Comparison of ENCODE assay signal across 29 cellular contexts in the genomic region with DNA sequence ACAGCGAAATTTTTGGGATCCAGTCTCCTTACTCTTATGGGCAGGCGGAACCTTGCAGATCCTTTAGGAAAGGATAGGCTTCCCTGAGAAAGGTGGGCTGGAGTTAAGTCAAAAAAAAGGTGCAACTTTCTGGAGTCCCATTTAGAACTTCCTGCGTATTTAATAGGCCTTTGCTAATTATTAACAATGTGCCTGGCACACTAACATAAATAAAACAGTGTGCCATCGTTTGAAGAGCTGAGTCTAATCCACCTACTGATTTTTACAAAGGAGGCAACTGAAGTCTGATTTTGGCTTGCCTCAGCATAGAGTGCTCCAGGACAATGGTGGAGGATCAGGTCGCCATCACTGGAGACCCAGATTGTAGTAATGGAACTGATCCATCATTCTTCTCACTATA.
"Had no signal": no experiment of that assay in that cellular context is flagged by ENCODE, and none has a peak within 500 bp of the region (broad histone marks: within the 10 kb centered on the region; RNA-seq: fewer than 3 reads in every experiment).

No MANE protein-coding gene starts in this region.

- FAIRE-seq: colon, endometrium, endothelial cell of umbilical vein had no signal

- DNase-seq: activated CD4-positive, alpha-beta memory T cell treated with anti-CD3 and anti-CD28 coated beads for 36 hours; activated CD4-positive, alpha-beta T cell treated with anti-CD3 and anti-CD28 coated beads for 36 hours; activated CD4-positive, alpha-beta T cell treated with anti-CD3 and anti-CD28 coated beads, Interleukin-2, amount 10 ng/mL, durations not matched to agents 24 days and 14 days; activated CD4-positive, CD25-positive, alpha-beta regulatory T cell; activated CD4-positive, CD25-positive, alpha-beta regulatory T cell treated with anti-CD3 and anti-CD28 coated beads, Interleukin-2, amount 50 U/mL, for 72 hours; activated CD8-positive, alpha-beta memory T cell treated with anti-CD3 and anti-CD28 coated beads, Interleukin-2, amount 10 ng/mL, durations not matched to agents 7 days and 5 days; activated CD8-positive, alpha-beta memory T cell treated with anti-CD3 and anti-CD28 coated beads, Interleukin-2, amount 50 U/mL, for 4 hours; activated CD8-positive, alpha-beta T cell treated with anti-CD3 and anti-CD28 coated beads, Interleukin-2, amount 10 ng/mL, durations not matched to agents 7 days and 5 days; activated effector memory CD4-positive, alpha-beta T cell treated with anti-CD3 and anti-CD28 coated beads, Interleukin-2, amount 50 U/mL, for 16 hours; activated naive CD4-positive, alpha-beta T cell treated with anti-CD3 and anti-CD28 coated beads for 36 hours; activated naive CD8-positive, alpha-beta T cell treated with anti-CD3 and anti-CD28 coated beads for 36 hours; activated naive CD8-positive, alpha-beta T cell treated with anti-CD3 and anti-CD28 coated beads, Interleukin-2, amount 50 U/mL, for 24 hours; activated T-cell treated with anti-CD3 and anti-CD28 coated beads, Interleukin-2, amount 50 U/mL, for 1 hour; activated T-cell treated with anti-CD3 and anti-CD28 coated beads, Interleukin-2, amount 50 U/mL, for 48 hours; adrenal gland; amygdala; aorta; caudate nucleus; effector CD8-positive, alpha-beta T cell; esophagus squamous epithelium; foreskin melanocyte; heart right ventricle; T-helper 1 cell; T-helper 2 cell had no signal

- H3K27me3 ChIP-seq: esophagus squamous epithelium, gastroesophageal sphincter had no signal

- H3K36me3 ChIP-seq: adrenal gland, esophagus squamous epithelium, gastroesophageal sphincter had no signal

- H3K4me3 ChIP-seq: adrenal gland, esophagus squamous epithelium, gastroesophageal sphincter, heart right ventricle had no signal

- ATAC-seq: activated CD4-positive, alpha-beta T cell treated with anti-CD3 and anti-CD28 coated beads for 36 hours; activated CD8-positive, alpha-beta memory T cell treated with anti-CD3 and anti-CD28 coated beads, Interleukin-2, amount 10 ng/mL, durations not matched to agents 7 days and 5 days; activated CD8-positive, alpha-beta T cell treated with anti-CD3 and anti-CD28 coated beads, Interleukin-2, amount 10 ng/mL, durations not matched to agents 7 days and 5 days; activated naive CD8-positive, alpha-beta T cell treated with anti-CD3 and anti-CD28 coated beads, Interleukin-2, amount 50 U/mL, for 24 hours; gastroesophageal sphincter; heart right ventricle had no signal

- H3K9me3 ChIP-seq: adrenal gland, esophagus squamous epithelium, gastroesophageal sphincter, heart right ventricle had no signal

- H3K27ac ChIP-seq: epithelial cell of prostate, esophagus squamous epithelium, gastroesophageal sphincter, heart right ventricle had no signal

- H3K4me1 ChIP-seq: adrenal gland had no signal
